In the genomic region with DNA sequence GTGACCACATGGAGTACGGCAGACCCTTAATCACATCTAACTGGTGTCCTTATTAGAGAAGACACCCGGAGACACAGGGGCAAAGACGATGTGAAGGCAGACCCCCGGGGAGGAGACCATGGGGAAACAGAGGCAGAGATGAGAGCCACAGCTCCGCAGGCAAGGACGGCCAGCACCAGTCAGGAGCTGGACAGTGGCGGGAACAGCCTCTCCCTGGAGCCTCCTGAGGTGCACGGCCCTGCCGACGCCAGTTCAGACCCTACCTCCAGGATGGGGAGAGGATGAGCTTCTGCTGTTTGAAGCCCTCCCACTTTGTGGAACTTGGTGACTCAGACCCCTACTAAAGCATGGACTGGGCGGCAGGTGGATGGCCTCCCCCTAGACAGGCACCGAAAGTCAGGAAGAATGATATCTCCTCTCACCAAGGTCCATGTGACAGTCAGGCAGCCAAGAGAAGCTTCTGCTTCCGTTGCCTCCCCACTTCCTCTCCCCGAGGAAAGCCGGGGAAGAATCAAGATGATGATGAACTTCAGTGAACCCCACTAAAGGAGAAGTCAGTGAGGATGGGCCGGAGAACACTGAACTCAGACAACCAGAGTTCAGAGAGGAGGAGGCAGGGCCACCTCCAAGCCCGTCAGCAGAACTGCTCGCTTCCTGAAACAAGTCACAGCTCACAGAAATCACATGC, we compare ENCODE assay signal across 11 cellular contexts. TPM values are rescaled to one million over a fixed set of nuclear protein-coding genes. Genes with fewer than 3 reads are reported as not detected.
A peak's percentile ranks its signal among the peaks of the same experiment; 100 is the strongest.
DNase-seq lines count a peak whose midpoint lies in the region; ATAC-seq and TF ChIP-seq lines count a peak whose summit lies in the region.
"Had no signal": no experiment of that assay in that cellular context is flagged by ENCODE, and none has a peak within 500 bp of the region (broad histone marks: within the 10 kb centered on the region; RNA-seq: fewer than 3 reads in every experiment).

No MANE protein-coding gene starts in this region.

- no peaks in the 10 kb centered on the region for H3K9me3 Mint-ChIP-seq in activated CD4-positive, alpha-beta T cell treated with anti-CD3 and anti-CD28 coated beads for 36 hours (ENCODE audit: low read depth)
- H3K9me3 Mint-ChIP-seq: activated T-cell treated with anti-CD3 and anti-CD28 coated beads, Interleukin-2, amount 50 U/mL, for 4 hours had no signal

- POLR2A ChIA-PET in activated CD4-positive, alpha-beta T cell treated with anti-CD3 and anti-CD28 coated beads for 36 hours (lab: Charles Lee): no interaction called here

- no peak overlapping the region for H3K4me3 ChIP-seq in right cardiac atrium (ENCODE audit: low read length)
- H3K4me3 ChIP-seq in testis: no peak overlapping the region

- H3K4me1 ChIP-seq in right cardiac atrium (ENCODE audit: control insufficient read depth, insufficient read depth, low read length) (peaks cover 5% of the 10 kb centered on the region), testis (peaks cover 17% of the 10 kb centered on the region)
- H3K4me1 ChIP-seq: parathyroid adenoma had no signal

- H3K27ac Mint-ChIP-seq in activated CD4-positive, alpha-beta T cell treated with anti-CD3 and anti-CD28 coated beads for 36 hours: no peak overlapping the region
- no peak overlapping the region for H3K27ac Mint-ChIP-seq in T-helper 17 cell

- TF ChIP-seq CTCF in testis (IDR thresholded peaks at IDR 0.05): no peak

- H3K27me3 Mint-ChIP-seq in activated CD4-positive, alpha-beta T cell treated with anti-CD3 and anti-CD28 coated beads for 36 hours: no peaks in the 10 kb centered on the region
- no peaks in the 10 kb centered on the region for H3K27me3 Mint-ChIP-seq in T-helper 17 cell

- no peaks in the 10 kb centered on the region for H3K27me3 ChIP-seq in right cardiac atrium (ENCODE audit: control insufficient read depth, insufficient read depth)
- H3K27me3 ChIP-seq in testis: no peaks in the 10 kb centered on the region

- TF ChIP-seq POLR2A in testis (IDR thresholded peaks at IDR 0.05): no peak

- DNase-seq in activated CD4-positive, alpha-beta T cell treated with anti-CD3 and anti-CD28 coated beads for 36 hours: no peak
- no peak for DNase-seq in activated CD4-positive, alpha-beta T cell treated with anti-CD3 and anti-CD28 coated beads for 48 hours
- DNase-seq in T-helper 17 cell: no peak
- peak in 2 of 3 donors; percentile 40 to 77 for DNase-seq in right cardiac atrium
- DNase-seq in testis: peak; percentile 54
- DNase-seq in SHP77 (lab: John Stamatoyannopoulos, UW): no peak
- DNase-seq in stimulated activated CD4-positive, alpha-beta T cell treated with anti-CD3 and anti-CD28 coated beads, Interleukin-4, amount 100 ng/mL, for 1 hour: no peak
- no peak for DNase-seq in cerebellar nuclear complex (lab: John Stamatoyannopoulos, UW)
- DNase-seq: activated T-cell treated with anti-CD3 and anti-CD28 coated beads, Interleukin-2, amount 50 U/mL, for 4 hours had no signal

- H3K36me3 ChIP-seq in testis (ENCODE audit: low read depth, missing control alignments): no peaks in the 10 kb centered on the region

- CTCF ChIA-PET in activated CD4-positive, alpha-beta T cell treated with anti-CD3 and anti-CD28 coated beads for 36 hours (lab: Charles Lee): interaction anchor here (0.5 kb wide), 1 partner anchor 126 kb away, joined by 3 read pairs; no protein-coding TSS in a partner anchor

- no peaks in the 10 kb centered on the region for H3K36me3 Mint-ChIP-seq in activated CD4-positive, alpha-beta T cell treated with anti-CD3 and anti-CD28 coated beads for 36 hours (ENCODE audit: low read depth)
- no peaks in the 10 kb centered on the region for H3K36me3 Mint-ChIP-seq in T-helper 17 cell (ENCODE audit: low read depth)

- no peak overlapping the region for H3K4me3 Mint-ChIP-seq in activated CD4-positive, alpha-beta T cell treated with anti-CD3 and anti-CD28 coated beads for 36 hours
- no peak overlapping the region for H3K4me3 Mint-ChIP-seq in T-helper 17 cell
- H3K4me3 Mint-ChIP-seq: activated T-cell treated with anti-CD3 and anti-CD28 coated beads, Interleukin-2, amount 50 U/mL, for 4 hours had no signal

- ATAC-seq in activated CD4-positive, alpha-beta T cell treated with anti-CD3 and anti-CD28 coated beads for 36 hours: peak; percentile 30
- ATAC-seq in T-helper 17 cell (peak; percentile 60), right cardiac atrium (peak; percentile 58 to 62)
- ATAC-seq: activated T-cell treated with anti-CD3 and anti-CD28 coated beads, Interleukin-2, amount 50 U/mL, for 4 hours had no signal

- peaks cover 15% of the 10 kb centered on the region for H3K4me1 Mint-ChIP-seq in activated CD4-positive, alpha-beta T cell treated with anti-CD3 and anti-CD28 coated beads for 36 hours
- peaks cover 7% of the 10 kb centered on the region for H3K4me1 Mint-ChIP-seq in T-helper 17 cell

- no peak overlapping the region for H3K27ac ChIP-seq in right cardiac atrium (ENCODE audit: low read length)
- H3K27ac ChIP-seq in testis: peak overlapping the region in 1 of 2 donors; percentile 63
- H3K27ac ChIP-seq: 22Rv1, parathyroid adenoma had no signal

- intact Hi-C loops in activated CD4-positive, alpha-beta T cell treated with anti-CD3 and anti-CD28 coated beads for 36 hours (cut with DNase I, micrococcal nuclease): no loop called here
- intact Hi-C loops in right cardiac atrium (cut with DNase I): no loop called here
- intact Hi-C loops in testis (cut with DNase I; ENCODE audit: low total_unique reads): no loop called here

- H3K9me3 ChIP-seq in T-helper 17 cell (ENCODE audit: control insufficient read depth, low read length, poor library complexity, severe bottlenecking): no peaks in the 10 kb centered on the region
- H3K9me3 ChIP-seq in right cardiac atrium (ENCODE audit: control insufficient read depth, low read length): no peaks in the 10 kb centered on the region
- H3K9me3 ChIP-seq in testis: no peaks in the 10 kb centered on the region

- WGBS in right cardiac atrium: 65% methylated on average over 18 of the region's 18 CpGs
- WGBS in testis, 2 donors: 57 to 81% methylated on average over 16 to 18 of the region's 18 CpGs

RNA-seq across cellular contexts. Expression of gene RAB20, which starts 25.4 kb away (rescaled TPM):
- total RNA-seq in activated CD4-positive, alpha-beta T cell treated with anti-CD3 and anti-CD28 coated beads for 36 hours: 1 to 10 TPM; 6.0 to 9.0 TPM
- total RNA-seq in T-helper 17 cell (1 to 10 TPM; 1.2 to 1.4 TPM), right cardiac atrium (10 to 100 TPM; 10.5 to 15.3 (median 12.3) TPM), testis (10 to 100 TPM; 27.2 to 41.1 TPM)
- polyA plus RNA-seq in right cardiac atrium (11.8 TPM), testis (ENCODE audit: insufficient read depth, low read depth, low replicate concordance) (22.0 TPM)

Comparison
In these comparisons a context has a peak if more than half of its experiments do, and no peak if none do; other contexts are left out.
1. DNase-seq: peak in right cardiac atrium (2 of 3) and testis (single experiment); none in activated CD4-positive, alpha-beta T cell treated with anti-CD3 and anti-CD28 coated beads for 36 hours (single experiment), activated CD4-positive, alpha-beta T cell treated with anti-CD3 and anti-CD28 coated beads for 48 hours (single experiment), T-helper 17 cell (0 of 3), SHP77 (0 of 2), stimulated activated CD4-positive, alpha-beta T cell treated with anti-CD3 and anti-CD28 coated beads, Interleukin-4, amount 100 ng/mL, for 1 hour (single experiment) and cerebellar nuclear complex (0 of 2).
2. Peak in every context shown above with its lines, with median percentiles within 50 percentile points of each other: ATAC-seq.